In the genomic region with DNA sequence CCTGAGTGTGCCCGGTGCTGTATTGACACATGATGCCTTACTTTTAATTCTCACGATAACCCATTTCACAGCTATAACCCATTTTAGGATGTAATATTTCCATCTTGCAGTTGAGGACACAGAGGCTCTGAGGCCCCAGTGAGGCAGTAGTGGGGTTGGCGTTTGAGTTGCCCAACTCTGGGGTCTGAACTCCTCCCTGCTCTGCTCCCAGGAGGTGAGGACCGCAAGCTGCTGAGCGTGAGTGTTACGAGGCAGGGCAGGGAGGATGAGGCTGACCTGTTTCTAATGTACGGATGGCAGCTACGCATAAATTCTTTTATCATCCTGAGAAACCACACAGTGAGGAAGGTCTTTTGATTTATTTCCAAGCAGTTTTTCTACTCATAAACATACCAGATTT, we compare ENCODE assay signal across 12 cellular contexts. TPM values are rescaled to one million over a fixed set of nuclear protein-coding genes. Genes with fewer than 3 reads are reported as not detected.
A peak's percentile ranks its signal among the peaks of the same experiment; 100 is the strongest.
DNase-seq lines count a peak whose midpoint lies in the region; ATAC-seq and TF ChIP-seq lines count a peak whose summit lies in the region.
"Had no signal": no experiment of that assay in that cellular context is flagged by ENCODE, and none has a peak within 500 bp of the region (broad histone marks: within the 10 kb centered on the region; RNA-seq: fewer than 3 reads in every experiment).

No MANE protein-coding gene starts in this region.

- H3K4me3 Mint-ChIP-seq in MCF 10A (ENCODE audit: unreplicated experiment) (peak overlapping the region; percentile 21), type B pancreatic cell (no peak overlapping the region)

- peak overlapping the region in 1 of 12 donors; percentile 32 for H3K4me3 ChIP-seq in heart left ventricle
- H3K4me3 ChIP-seq in mucosa of stomach (ENCODE audit: low read length): peak overlapping the region; percentile 2
- H3K4me3 ChIP-seq: cardiac muscle cell had no signal

- peaks cover 7 to 43% (median 27%) of the 10 kb centered on the region in 12 donors for H3K4me1 ChIP-seq in heart left ventricle
- H3K4me1 ChIP-seq in mucosa of stomach (ENCODE audit: control insufficient read depth, insufficient read depth, low read length): peaks cover 44% of the 10 kb centered on the region

- H3K9me3 Mint-ChIP-seq in MCF 10A (ENCODE audit: unreplicated experiment): no peaks in the 10 kb centered on the region
- no peaks in the 10 kb centered on the region for H3K9me3 Mint-ChIP-seq in type B pancreatic cell

- intact Hi-C loops in heart left ventricle (cut with DNase I): no loop called here
- intact Hi-C loops in left ventricle myocardium superior (cut with micrococcal nuclease): no loop called here
- intact Hi-C loops in MCF 10A (cut with micrococcal nuclease): loop anchor here (5.0 kb wide), 1 partner anchor 34 kb away; no protein-coding TSS in a partner anchor

- POLR2A ChIA-PET in MCF 10A (lab: Yijun Ruan, JAX): interaction anchor here (0.6 to 4.4 kb wide), 5 partner anchors 8 to 27 kb away, joined by 3 to 40 read pairs (median 7); no protein-coding TSS in a partner anchor

- H3K4me1 Mint-ChIP-seq in MCF 10A (ENCODE audit: insufficient read depth, unreplicated experiment) (peaks cover 20% of the 10 kb centered on the region), type B pancreatic cell (ENCODE audit: unreplicated experiment) (peaks cover 5% of the 10 kb centered on the region)

- H3K27me3 ChIP-seq in heart left ventricle (no peaks in the 10 kb centered on the region), mucosa of stomach (ENCODE audit: control insufficient read depth, insufficient read depth, low read length) (no peaks in the 10 kb centered on the region)
- H3K27me3 ChIP-seq: cardiac muscle cell, neutrophil had no signal

- H3K9ac ChIP-seq in mucosa of stomach (ENCODE audit: low read length): peak overlapping the region; percentile 82

- H3K36me3 Mint-ChIP-seq in MCF 10A (ENCODE audit: insufficient read depth, unreplicated experiment): peaks cover 54% of the 10 kb centered on the region
- H3K36me3 Mint-ChIP-seq in type B pancreatic cell: peaks cover 16% of the 10 kb centered on the region

- H3K36me3 ChIP-seq in heart left ventricle (peaks cover 0 to 78% (median 57%) of the 10 kb centered on the region in 9 donors), mucosa of stomach (ENCODE audit: control insufficient read depth, insufficient read depth, low read length) (peaks cover under 1% of the 10 kb centered on the region)

- TF ChIP-seq POLR2A in heart left ventricle (IDR thresholded peaks at IDR 0.05): no peak

- H3K9me3 ChIP-seq in heart left ventricle (no peaks in the 10 kb centered on the region), mucosa of stomach (ENCODE audit: control insufficient read depth, low read length) (no peaks in the 10 kb centered on the region)
- H3K9me3 ChIP-seq: neutrophil had no signal

- peak overlapping the region; percentile 70 to 92 (median 84) for H3K27ac ChIP-seq in heart left ventricle
- H3K27ac ChIP-seq: cardiac muscle cell, neutrophil had no signal

- peak overlapping the region; percentile 69 for H3K27ac Mint-ChIP-seq in MCF 10A (ENCODE audit: low read depth, unreplicated experiment)
- peak overlapping the region; percentile 42 for H3K27ac Mint-ChIP-seq in type B pancreatic cell

- 87 to 95% (median 90%) methylated on average over 7 to 8 of the region's 8 CpGs for WGBS in heart left ventricle, 4 donors

- TF ChIP-seq CTCF in heart left ventricle (IDR thresholded peaks at IDR 0.05): no peak
- TF ChIP-seq CTCF in MCF 10A (IDR thresholded peaks at IDR 0.05; ENCODE audit: unreplicated experiment): no peak
- no peak for TF ChIP-seq CTCF in type B pancreatic cell (conservative IDR thresholded peaks at IDR 0.05)

- CTCF ChIA-PET in MCF 10A (lab: Yijun Ruan, JAX): interaction anchor here (1.2 to 1.8 kb wide), 2 partner anchors 9 to 35 kb away, joined by 3 to 11 read pairs; no protein-coding TSS in a partner anchor

- no peak for DNase-seq in heart left ventricle
- DNase-seq in left ventricle myocardium superior: no peak
- no peak for DNase-seq in MCF 10A (ENCODE audit: unreplicated experiment)
- no peak for DNase-seq in type B pancreatic cell (ENCODE audit: extremely low spot score, unreplicated experiment)
- DNase-seq in HPDE6-E6E7 (ENCODE audit: extremely low spot score): no peak
- DNase-seq: NCI-H1930, SHP77 had no signal

- ATAC-seq in heart left ventricle: no peak
- ATAC-seq in left ventricle myocardium superior: no peak
- ATAC-seq in HG03342 (IDR thresholded peaks at IDR 0.05; ENCODE audit: unreplicated experiment): no peak
- ATAC-seq in GM21825 (IDR thresholded peaks at IDR 0.05; ENCODE audit: unreplicated experiment): no peak

- no TSS peak for BruUV-seq in MCF 10A (replicated peaks; lab: Mats Ljungman, UMichigan)

- H3K27me3 Mint-ChIP-seq in MCF 10A (ENCODE audit: insufficient read depth, unreplicated experiment): no peaks in the 10 kb centered on the region
- H3K27me3 Mint-ChIP-seq in type B pancreatic cell: no peaks in the 10 kb centered on the region

RNA-seq across cellular contexts. Expression of a gene that starts 11.4 kb away (rescaled TPM):
- 10 to 100 TPM; 16.2 to 76.4 (median 28.8) TPM for total RNA-seq in heart left ventricle
- polyA plus RNA-seq in heart left ventricle: 10 to 100 TPM; 15.8 to 62.3 TPM
- total RNA-seq in left ventricle myocardium superior: 21.6 TPM
- 30.9 and 31.6 TPM in 2 replicates for total RNA-seq in MCF 10A (2022)
- 33.2 and 38.2 TPM in 2 replicates for total RNA-seq in type B pancreatic cell (ENCODE audit: low replicate concordance)

RNA-seq across cellular contexts. Expression of a gene that starts 11.6 kb away (rescaled TPM):
- total RNA-seq in heart left ventricle: 10 to 100 TPM in 7 of 9 donors, 1 to 10 TPM in 2; 9.5 to 16.7 (median 13.4) TPM
- polyA plus RNA-seq in heart left ventricle: 10 to 100 TPM; 11.5 to 12.6 TPM
- total RNA-seq in left ventricle myocardium superior: 16.6 TPM
- total RNA-seq in MCF 10A (2022): 3.8 and 5.7 TPM in 2 replicates
- 4.0 and 11.5 TPM in 2 replicates for total RNA-seq in type B pancreatic cell (ENCODE audit: low replicate concordance)

RNA-seq across cellular contexts. Expression of a gene that starts 27.4 kb away (rescaled TPM):
- total RNA-seq in heart left ventricle: 10 to 100 TPM; 14.0 to 49.0 (median 27.3) TPM
- polyA plus RNA-seq in heart left ventricle: 10 to 100 TPM; 24.2 to 41.5 TPM
- total RNA-seq in left ventricle myocardium superior: 39.7 TPM
- total RNA-seq in MCF 10A (2022): 0.70 and 2.0 TPM in 2 replicates
- total RNA-seq in type B pancreatic cell (ENCODE audit: low replicate concordance): 10.0 and 14.3 TPM in 2 replicates

RNA-seq across cellular contexts. Expression of a gene that starts 54.0 kb away (rescaled TPM):
- 10 to 100 TPM in 6 of 9 donors, 1 to 10 TPM in 3; 8.2 to 14.8 (median 10.6) TPM for total RNA-seq in heart left ventricle
- 10 to 100 TPM in 1 of 2 donors, 1 to 10 TPM in 1; 7.8 to 15.6 TPM for polyA plus RNA-seq in heart left ventricle
- total RNA-seq in left ventricle myocardium superior: 8.0 TPM
- 12.0 and 16.9 TPM in 2 replicates for total RNA-seq in MCF 10A (2022)
- 18.8 and 21.6 TPM in 2 replicates for total RNA-seq in type B pancreatic cell (ENCODE audit: low replicate concordance)

RNA-seq across cellular contexts. Expression of a gene that starts 54.1 kb away (rescaled TPM):
- total RNA-seq in heart left ventricle: 10 to 100 TPM; 15.1 to 30.4 (median 22.6) TPM
- 10 to 100 TPM; 10.6 to 35.1 TPM for polyA plus RNA-seq in heart left ventricle
- 17.4 TPM for total RNA-seq in left ventricle myocardium superior
- total RNA-seq in MCF 10A (2022): 47.3 and 54.9 TPM in 2 replicates
- total RNA-seq in type B pancreatic cell (ENCODE audit: low replicate concordance): 36.4 and 63.7 TPM in 2 replicates
